ENCODE assay signal across 18 cellular contexts in the genomic region with DNA sequence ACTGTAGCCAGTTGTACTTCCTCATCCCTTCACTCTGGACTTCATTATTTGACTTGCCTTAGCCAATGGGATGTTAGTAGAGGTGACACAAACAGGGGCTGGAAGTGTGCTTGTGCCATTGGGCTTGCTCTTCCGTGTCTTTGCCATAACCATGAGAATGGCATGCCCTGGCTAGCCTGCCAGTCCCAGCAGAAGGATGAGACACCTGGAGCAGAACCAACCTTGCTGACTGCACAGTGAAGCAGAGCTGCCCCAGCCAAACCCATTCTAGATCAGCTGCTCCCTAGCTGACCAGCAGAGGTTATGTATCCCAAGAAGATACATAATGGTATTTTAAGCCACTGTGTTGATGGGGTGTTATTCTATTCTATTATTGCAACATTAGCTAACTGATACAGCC.
"Had no signal": no experiment of that assay in that cellular context is flagged by ENCODE, and none has a peak within 500 bp of the region (broad histone marks: within the 10 kb centered on the region; RNA-seq: fewer than 3 reads in every experiment).

No MANE protein-coding gene starts in this region.

- H3K9ac ChIP-seq: parathyroid adenoma had no signal

- H3K4me1 ChIP-seq: lower lobe of right lung, thyroid gland had no signal

- H3K27ac ChIP-seq: brain microvascular endothelial cell, lower lobe of right lung, parathyroid adenoma, thyroid gland had no signal

- DNase-seq: activated CD4-positive, alpha-beta T cell treated with anti-CD3 and anti-CD28 coated beads, Interleukin-2, amount 50 U/mL, for 1 hour; activated CD8-positive, alpha-beta memory T cell treated with anti-CD3 and anti-CD28 coated beads for 24 hours; activated naive CD8-positive, alpha-beta T cell treated with anti-CD3 and anti-CD28 coated beads, Interleukin-2, amount 10 ng/mL, durations not matched to agents 7 days and 5 days; anterior cingulate cortex; brain microvascular endothelial cell; cerebellar nuclear complex; effector memory CD8-positive, alpha-beta T cell; glutamatergic neuron; hypothalamus; left cardiac atrium; lower lobe of right lung; midbrain; naive B cell; SW 1271; thyroid gland had no signal

- H3K4me3 ChIP-seq: lower lobe of right lung, thyroid gland had no signal

- H3K27me3 ChIP-seq: brain microvascular endothelial cell, thyroid gland had no signal

- H3K9me3 ChIP-seq: lower lobe of right lung, thyroid gland had no signal

- H3K36me3 ChIP-seq: brain microvascular endothelial cell, lower lobe of right lung, thyroid gland had no signal

- ATAC-seq: activated CD4-positive, CD25-positive, alpha-beta regulatory T cell treated with anti-CD3 and anti-CD28 coated beads, Interleukin-2, amount 50 U/mL, for 24 hours; effector memory CD8-positive, alpha-beta T cell; left cardiac atrium; stimulated activated effector memory CD8-positive, alpha-beta T cell treated with anti-CD3 and anti-CD28 coated beads, Interleukin-12 subunit alpha, Interleukin-12 subunit beta, amount 100 ng/mL, for 72 hours had no signal
